12 cellular contexts compared by ENCODE assay signal in genomic region chr7:149883049-149883439, GRCh38. TPM values are rescaled to one million over a fixed set of nuclear protein-coding genes. Genes with fewer than 3 reads are reported as not detected.
A peak's percentile ranks its signal among the peaks of the same experiment; 100 is the strongest.
DNase-seq lines count a peak whose midpoint lies in the region; ATAC-seq and TF ChIP-seq lines count a peak whose summit lies in the region.
"Had no signal": no experiment of that assay in that cellular context is flagged by ENCODE, and none has a peak within 500 bp of the region (broad histone marks: within the 10 kb centered on the region; RNA-seq: fewer than 3 reads in every experiment).

No MANE protein-coding gene starts in this region.

- DNase-seq in DND-41 (no peak), T-cell (no peak), dorsolateral prefrontal cortex (no peak), sigmoid colon (no peak), amygdala (lab: John Stamatoyannopoulos, UW) (no peak)
- no peak for DNase-seq in CD8-positive, alpha-beta memory T cell
- DNase-seq in stimulated activated CD4-positive, alpha-beta T cell treated with anti-CD3 and anti-CD28 coated beads, Interleukin-1b, Interleukin-23, amount 100 ng/mL, for 48 hours, result no peak
- DNase-seq: activated T-cell treated with anti-CD3 and anti-CD28 coated beads for 4 hours, GOT3, naive B cell had no signal

- peaks cover 32% of the 10 kb centered on the region for H3K36me3 Mint-ChIP-seq in T-cell
- H3K36me3 Mint-ChIP-seq in CD8-positive, alpha-beta memory T cell, result peaks cover 0 to 54% (median under 1%) of the 10 kb centered on the region in 3 donors
- H3K36me3 Mint-ChIP-seq: naive B cell had no signal

- no peaks in the 10 kb centered on the region for H3K79me2 ChIP-seq in DND-41 (ENCODE audit: insufficient read depth, low read length)

- no peak overlapping the region for H3K4me2 ChIP-seq in DND-41 (ENCODE audit: insufficient read depth, low read length)

- intact Hi-C loops in dorsolateral prefrontal cortex (cut with DNase I), result loop anchor here (5.0 to 10.0 kb wide), 2 partner anchors 164 to 502 kb away; no protein-coding TSS in a partner anchor
- intact Hi-C loops in sigmoid colon (cut with DNase I), result loop anchor here (10.0 kb wide), 1 partner anchor 162 kb away; no protein-coding TSS in a partner anchor

- no peak overlapping the region for H3K9ac ChIP-seq in DND-41 (ENCODE audit: low read depth, low read length)

- H3K36me3 ChIP-seq in DND-41 (ENCODE audit: insufficient read depth, low read length), result peaks cover 17% of the 10 kb centered on the region
- no peaks in the 10 kb centered on the region for H3K36me3 ChIP-seq in sigmoid colon
- H3K36me3 ChIP-seq in CD8-positive, alpha-beta memory T cell (ENCODE audit: insufficient read depth, low read length), result no peaks in the 10 kb centered on the region
- H3K36me3 ChIP-seq: transverse colon had no signal

- H3K27me3 Mint-ChIP-seq in T-cell, result no peaks in the 10 kb centered on the region
- H3K27me3 Mint-ChIP-seq in CD8-positive, alpha-beta memory T cell, result no peaks in the 10 kb centered on the region
- H3K27me3 Mint-ChIP-seq: activated CD4-positive, alpha-beta T cell treated with anti-CD3 and anti-CD28 coated beads, Interleukin-2, amount 10 ng/mL, durations not matched to agents 24 days and 14 days; naive B cell had no signal

- H3K4me1 ChIP-seq in DND-41 (ENCODE audit: insufficient read depth, low read length) (no peaks in the 10 kb centered on the region), sigmoid colon (peaks cover 0 to 39% (median 31%) of the 10 kb centered on the region in 4 donors)
- H3K4me1 ChIP-seq in CD8-positive, alpha-beta memory T cell (ENCODE audit: insufficient read depth, low read length), result peaks cover 5% of the 10 kb centered on the region

- POLR2A ChIA-PET in T-cell (lab: Charles Lee), result no interaction called here
- POLR2A ChIA-PET in CD8-positive, alpha-beta memory T cell (lab: Charles Lee), result no interaction called here

- no peak for TF ChIP-seq CTCF in DND-41 (IDR thresholded peaks at IDR 0.05; ENCODE audit: borderline replicate concordance, extremely low read depth, low read length, poor library complexity, severe bottlenecking)
- no peak for TF ChIP-seq CTCF in dorsolateral prefrontal cortex (IDR thresholded peaks at IDR 0.05 in 54 of 56, conservative IDR thresholded peaks at IDR 0.05 in 2 of 56; ENCODE audit: low read depth in 1 of 56, partially characterized antibody in 56 of 56)
- TF ChIP-seq CTCF in sigmoid colon (IDR thresholded peaks at IDR 0.05), result no peak

- peak overlapping the region; percentile 32 to 76 for H3K27ac Mint-ChIP-seq in T-cell
- H3K27ac Mint-ChIP-seq in CD8-positive, alpha-beta memory T cell, result peak overlapping the region in 3 of 8 donors; percentile 23 to 73 (median 51)
- H3K27ac Mint-ChIP-seq: activated CD4-positive, alpha-beta T cell treated with anti-CD3 and anti-CD28 coated beads, Interleukin-2, amount 10 ng/mL, durations not matched to agents 24 days and 14 days had no signal

- H4K20me1 ChIP-seq in DND-41 (ENCODE audit: insufficient read depth, low read length), result peaks cover 5% of the 10 kb centered on the region

- H3K27ac ChIP-seq in DND-41 (ENCODE audit: low read length), result peak overlapping the region; percentile 33; the same call in 1 of the 2 replicates
- peak overlapping the region in 58 of 59 donors; percentile 46 to 96 (median 89) for H3K27ac ChIP-seq in dorsolateral prefrontal cortex
- peak overlapping the region in 3 of 4 donors; percentile 52 to 67 (median 66) for H3K27ac ChIP-seq in sigmoid colon
- H3K27ac ChIP-seq in CD8-positive, alpha-beta memory T cell (ENCODE audit: low read depth, low read length), result no peak overlapping the region

- H3K9me3 Mint-ChIP-seq in T-cell, result no peaks in the 10 kb centered on the region
- no peaks in the 10 kb centered on the region for H3K9me3 Mint-ChIP-seq in CD8-positive, alpha-beta memory T cell
- H3K9me3 Mint-ChIP-seq: activated CD4-positive, alpha-beta T cell treated with anti-CD3 and anti-CD28 coated beads, Interleukin-2, amount 10 ng/mL, durations not matched to agents 24 days and 14 days; naive B cell had no signal

- ATAC-seq in DND-41 (ENCODE audit: insufficient read depth, low read depth), result no peak
- peak in 1 of 4 experiments; percentile 13 for ATAC-seq in T-cell (replicated peaks in 1 of 4)

- 57 to 66% methylated on average over 8 of the region's 8 CpGs for WGBS in sigmoid colon, 2 donors

- no peak overlapping the region for H3K4me3 Mint-ChIP-seq in T-cell
- H3K4me3 Mint-ChIP-seq in CD8-positive, alpha-beta memory T cell, result no peak overlapping the region
- H3K4me3 Mint-ChIP-seq: activated CD4-positive, alpha-beta T cell treated with anti-CD3 and anti-CD28 coated beads, Interleukin-2, amount 10 ng/mL, durations not matched to agents 24 days and 14 days; naive B cell had no signal

- no peak for TF ChIP-seq EP300 in sigmoid colon (IDR thresholded peaks at IDR 0.05)

- H2AFZ ChIP-seq in DND-41 (ENCODE audit: low read depth, low read length), result no peak overlapping the region

- CTCF ChIA-PET in T-cell (lab: Charles Lee), result interaction anchor here in 1 of 2 donors (0.7 to 1.7 kb wide), 6 partner anchors 8 to 45 kb away, joined by 3 to 5 read pairs (median 3); partner anchors contain the start of gene ZNF862
- CTCF ChIA-PET in CD8-positive, alpha-beta memory T cell (lab: Charles Lee), result interaction anchor here (1.3 to 1.7 kb wide), 3 partner anchors 9 to 35 kb away, joined by 3 to 5 read pairs (median 3); no protein-coding TSS in a partner anchor

- H3K27me3 ChIP-seq in DND-41 (ENCODE audit: insufficient read depth, low read length, poor library complexity), result no peaks in the 10 kb centered on the region
- no peaks in the 10 kb centered on the region for H3K27me3 ChIP-seq in dorsolateral prefrontal cortex
- H3K27me3 ChIP-seq in sigmoid colon, result no peaks in the 10 kb centered on the region
- no peaks in the 10 kb centered on the region for H3K27me3 ChIP-seq in CD8-positive, alpha-beta memory T cell (ENCODE audit: insufficient read depth, low read length, poor library complexity, severe bottlenecking)
- H3K27me3 ChIP-seq: transverse colon had no signal

- H3K4me3 ChIP-seq in DND-41 (ENCODE audit: low read depth in 1 of 2, low read length in 2 of 2) (no peak overlapping the region), dorsolateral prefrontal cortex (peak overlapping the region in 7 of 59 donors; percentile 8 to 28 (median 14)), sigmoid colon (no peak overlapping the region)
- no peak overlapping the region for H3K4me3 ChIP-seq in CD8-positive, alpha-beta memory T cell (ENCODE audit: low read length)
- H3K4me3 ChIP-seq: transverse colon had no signal

- peaks cover 15 to 23% (median 21%) of the 10 kb centered on the region in 3 donors for H3K4me1 Mint-ChIP-seq in T-cell
- H3K4me1 Mint-ChIP-seq in CD8-positive, alpha-beta memory T cell, result peaks cover 8 to 17% (median 17%) of the 10 kb centered on the region in 3 donors

- no peak for TF ChIP-seq POLR2A in sigmoid colon (IDR thresholded peaks at IDR 0.05)

- H3K9me3 ChIP-seq in DND-41 (ENCODE audit: insufficient read depth, low read length, severe bottlenecking), result no peaks in the 10 kb centered on the region
- H3K9me3 ChIP-seq in sigmoid colon, result no peaks in the 10 kb centered on the region
- no peaks in the 10 kb centered on the region for H3K9me3 ChIP-seq in CD8-positive, alpha-beta memory T cell (ENCODE audit: low read length)
- H3K9me3 ChIP-seq: transverse colon had no signal

RNA-seq across cellular contexts. Expression of gene ATP6V0E2, which starts 9.3 kb away (rescaled TPM):
- total RNA-seq in T-cell (10 to 100 TPM; 48.5 to 79.4 (median 63.9) TPM), dorsolateral prefrontal cortex (100 to 1,000 TPM; 174 to 369 (median 255) TPM), sigmoid colon (10 to 100 TPM; 16.6 to 41.7 (median 29.9) TPM)
- 10 to 100 TPM; 13.2 to 45.5 (median 22.8) TPM for polyA plus RNA-seq in sigmoid colon
- 10 to 100 TPM; 68.3 to 76.2 TPM for total RNA-seq in CD8-positive, alpha-beta memory T cell
- polyA plus RNA-seq in CD8-positive, alpha-beta memory T cell, result 144 TPM

RNA-seq across cellular contexts. Expression of gene ZNF862, which starts 44.9 kb away (rescaled TPM):
- total RNA-seq in T-cell, result 10 to 100 TPM; 49.3 to 72.0 (median 63.8) TPM
- 10 to 100 TPM; 22.0 to 54.7 (median 37.4) TPM for total RNA-seq in dorsolateral prefrontal cortex
- 10 to 100 TPM; 12.5 to 23.8 (median 15.9) TPM for total RNA-seq in sigmoid colon
- 1 to 10 TPM in 2 of 3 donors, under 1 TPM in 1; 0.92 to 9.6 (median 6.0) TPM for polyA plus RNA-seq in sigmoid colon
- total RNA-seq in CD8-positive, alpha-beta memory T cell, result 10 to 100 TPM; 12.3 to 13.2 TPM
- 6.8 TPM for polyA plus RNA-seq in CD8-positive, alpha-beta memory T cell
